ENCODE assay signal across 9 cellular contexts in genomic region chr1:41955461-41956159, GRCh38. TPM values are rescaled to one million over a fixed set of nuclear protein-coding genes. Genes with fewer than 3 reads are reported as not detected.
A peak's percentile ranks its signal among the peaks of the same experiment; 100 is the strongest.
DNase-seq lines count a peak whose midpoint lies in the region; ATAC-seq and TF ChIP-seq lines count a peak whose summit lies in the region.
"Had no signal": no experiment of that assay in that cellular context is flagged by ENCODE, and none has a peak within 500 bp of the region (broad histone marks: within the 10 kb centered on the region; RNA-seq: fewer than 3 reads in every experiment).

No MANE protein-coding gene starts in this region.

- H3K27ac Mint-ChIP-seq in activated T-helper 17 cell treated with anti-CD3 and anti-CD28 coated beads, Interleukin-2, amount 50 U/mL, for 72 hours: no peak overlapping the region
- H3K27ac Mint-ChIP-seq: stimulated activated naive CD8-positive, alpha-beta T cell treated with anti-CD3 and anti-CD28 coated beads, Interleukin-15, Interleukin-2, amounts not matched to agents 100 ng/mL and 50 ng/mL, for 24 hours had no signal

- no peaks in the 10 kb centered on the region for H3K27me3 ChIP-seq in AG04450 (ENCODE audit: control insufficient read depth, insufficient read depth, low read length)

- H3K27ac ChIP-seq in AG04450 (ENCODE audit: low read depth, low read length): peak overlapping the region; percentile 84

- no peaks in the 10 kb centered on the region for H3K9me3 ChIP-seq in AG04450 (ENCODE audit: control insufficient read depth, insufficient read depth, low read length)

- H3K36me3 Mint-ChIP-seq in activated T-helper 17 cell treated with anti-CD3 and anti-CD28 coated beads, Interleukin-2, amount 50 U/mL, for 72 hours (ENCODE audit: low read depth): no peaks in the 10 kb centered on the region

- DNase-seq in AG04450 (ENCODE audit: low read depth, low spot score) (peak; percentile 61), GM19240 (ENCODE audit: insufficient read length, low spot score) (peak; percentile 29), HPDE6-E6E7 (ENCODE audit: extremely low spot score) (peak; percentile 77), myocyte (ENCODE audit: low read depth) (peak; percentile 81), middle frontal gyrus (ENCODE audit: extremely low spot score, low spot score) (no peak), COR-L47 (lab: John Stamatoyannopoulos, UW) (no peak), NCI-H446 treated with DMSO at 0.1 percent for 48 hours (lab: John Stamatoyannopoulos, UW) (no peak)

- CTCF ChIA-PET in AG04450 (lab: Charles Lee): interaction anchor here (0.6 to 1.0 kb wide), 2 partner anchors 439 to 841 kb away, joined by 4 read pairs; no protein-coding TSS in a partner anchor

- peaks cover 10% of the 10 kb centered on the region for H3K9me3 Mint-ChIP-seq in activated T-helper 17 cell treated with anti-CD3 and anti-CD28 coated beads, Interleukin-2, amount 50 U/mL, for 72 hours

- no peaks in the 10 kb centered on the region for H3K27me3 Mint-ChIP-seq in activated T-helper 17 cell treated with anti-CD3 and anti-CD28 coated beads, Interleukin-2, amount 50 U/mL, for 72 hours
- H3K27me3 Mint-ChIP-seq: stimulated activated naive CD8-positive, alpha-beta T cell treated with anti-CD3 and anti-CD28 coated beads, Interleukin-15, Interleukin-2, amounts not matched to agents 100 ng/mL and 50 ng/mL, for 24 hours had no signal

- H3K4me1 Mint-ChIP-seq in activated T-helper 17 cell treated with anti-CD3 and anti-CD28 coated beads, Interleukin-2, amount 50 U/mL, for 72 hours: peaks cover 21% of the 10 kb centered on the region

- no peak overlapping the region for H3K4me3 ChIP-seq in AG04450 (ENCODE audit: low read depth, low read length)

- POLR2A ChIA-PET in AG04450 (lab: Yijun Ruan, JAX): interaction anchor here (0.6 to 1.8 kb wide), 3 partner anchors 35 to 143 kb away, joined by 3 to 8 read pairs (median 5); partner anchors contain the start of gene HIVEP3

- H3K4me3 Mint-ChIP-seq in activated T-helper 17 cell treated with anti-CD3 and anti-CD28 coated beads, Interleukin-2, amount 50 U/mL, for 72 hours: no peak overlapping the region
- H3K4me3 Mint-ChIP-seq: stimulated activated naive CD8-positive, alpha-beta T cell treated with anti-CD3 and anti-CD28 coated beads, Interleukin-15, Interleukin-2, amounts not matched to agents 100 ng/mL and 50 ng/mL, for 24 hours had no signal

- no peak for TF ChIP-seq CTCF in AG04450 (IDR thresholded peaks at IDR 0.05; ENCODE audit: low read depth, low read length)

- ATAC-seq in activated T-helper 17 cell treated with anti-CD3 and anti-CD28 coated beads, Interleukin-2, amount 50 U/mL, for 72 hours (replicated peaks): peak; percentile 70

RNA-seq across cellular contexts. Expression of gene HIVEP3, which starts 36.9 kb away (rescaled TPM):
- 4.8 and 5.0 TPM in 2 replicates for polyA plus RNA-seq in AG04450 (2011; rRNA removed)
- 3.5 and 3.6 TPM in 2 replicates for polyA minus RNA-seq in AG04450 (2011; rRNA and poly(A)+ RNA removed)
- 10 to 100 TPM in 1 of 2 donors, 1 to 10 TPM in 1; 8.0 to 27.6 TPM for total RNA-seq in activated T-helper 17 cell treated with anti-CD3 and anti-CD28 coated beads, Interleukin-2, amount 50 U/mL, for 72 hours
- total RNA-seq in myocyte: 1.8 and 2.0 TPM in 2 replicates
- polyA plus RNA-seq in myocyte (2012): 7.3 TPM

Comparison
In these comparisons a context has a peak if more than half of its experiments do, and no peak if none do; other contexts are left out.
1. DNase-seq: peak in AG04450 (single experiment), GM19240 (single experiment), HPDE6-E6E7 (single experiment) and myocyte (single experiment); none in middle frontal gyrus (single experiment), COR-L47 (single experiment) and NCI-H446 treated with DMSO at 0.1 percent for 48 hours (single experiment).